3 cellular contexts compared by ENCODE assay signal in genomic region chr7:38607466-38607865, GRCh38.
TF ChIP-seq lines count a peak whose summit lies in the region.

No MANE protein-coding gene starts in this region.

TF ChIP-seq in A549, 52 proteins besides CTCF, POLR2A, EP300 and RAD21:
- no peak for TF ChIP-seq BHLHE40 (IDR thresholded peaks at IDR 0.05; ENCODE audit: low read depth, low read length)
- no peak for TF ChIP-seq HDAC2 (IDR thresholded peaks at IDR 0.05)
- no peak for TF ChIP-seq CEBPB (IDR thresholded peaks at IDR 0.05)
- TF ChIP-seq MAFK (IDR thresholded peaks at IDR 0.05; ENCODE audit: partially characterized antibody): peak; percentile 68

TF ChIP-seq in IMR-90, 13 proteins besides CTCF, POLR2A, EP300 and RAD21:
- peak; percentile 74 for TF ChIP-seq MAFK (IDR thresholded peaks at IDR 0.05; ENCODE audit: low read depth, low read length)
- no peak for TF ChIP-seq ELK1 (IDR thresholded peaks at IDR 0.05; ENCODE audit: borderline replicate concordance, low read depth, low read length)
- no peak for TF ChIP-seq BHLHE40 (IDR thresholded peaks at IDR 0.05; ENCODE audit: low read depth, low read length)
- no peak for TF ChIP-seq RCOR1 (IDR thresholded peaks at IDR 0.05; ENCODE audit: insufficient replicate concordance, low read length)

TF ChIP-seq in K562, 482 proteins besides CTCF, POLR2A, EP300 and RAD21:
- TF ChIP-seq ZNF316 (IDR thresholded peaks at IDR 0.05) (peak; percentile 47; the same call in 1 of the 2 replicates), C11orf30 (IDR thresholded peaks at IDR 0.05; ENCODE audit: low read depth) (peak; percentile 11; the same call in 1 of the 2 replicates), ZNF212 (CRISPR knock-in tag; IDR thresholded peaks at IDR 0.05) (no peak), ATF4 (CRISPR knock-in tag; IDR thresholded peaks at IDR 0.05) (no peak)
